ENCODE assay signal across 13 cellular contexts in genomic region chr2:105857076-105857740, GRCh38.
DNase-seq lines count a peak whose midpoint lies in the region; ATAC-seq and TF ChIP-seq lines count a peak whose summit lies in the region.
"Had no signal": no experiment of that assay in that cellular context is flagged by ENCODE, and none has a peak within 500 bp of the region (broad histone marks: within the 10 kb centered on the region; RNA-seq: fewer than 3 reads in every experiment).

No MANE protein-coding gene starts in this region.

- ATAC-seq in CD4-positive, CD25-positive, alpha-beta regulatory T cell (ENCODE audit: low read depth in 2 of 2) = peak in 1 of 2 donors; percentile 30
- ATAC-seq in T-cell (replicated peaks in 1 of 4) (peak; percentile 21 to 63 (median 36)), naive B cell (ENCODE audit: low read depth in 2 of 2) (no peak), right lobe of liver (no peak), HG03565 (IDR thresholded peaks at IDR 0.05; ENCODE audit: unreplicated experiment) (no peak), HG03520 (IDR thresholded peaks at IDR 0.05; ENCODE audit: unreplicated experiment) (no peak)
- ATAC-seq: HCT116 had no signal

- H3K9me3 Mint-ChIP-seq in CD4-positive, CD25-positive, alpha-beta regulatory T cell = no peaks in the 10 kb centered on the region
- H3K9me3 Mint-ChIP-seq in T-cell = peaks cover 0 to 4% (median 0%) of the 10 kb centered on the region in 3 donors
- no peaks in the 10 kb centered on the region for H3K9me3 Mint-ChIP-seq in activated naive CD8-positive, alpha-beta T cell treated with anti-CD3 and anti-CD28 coated beads for 36 hours
- H3K9me3 Mint-ChIP-seq in naive B cell = no peaks in the 10 kb centered on the region

- peak overlapping the region; percentile 85 for H3K4me3 ChIP-seq in CD4-positive, CD25-positive, alpha-beta regulatory T cell (ENCODE audit: low read depth, low read length)
- no peak overlapping the region for H3K4me3 ChIP-seq in right lobe of liver
- H3K4me3 ChIP-seq: thoracic aorta had no signal

- peaks cover 32% of the 10 kb centered on the region for H3K36me3 Mint-ChIP-seq in CD4-positive, CD25-positive, alpha-beta regulatory T cell
- peaks cover 37% of the 10 kb centered on the region for H3K36me3 Mint-ChIP-seq in T-cell
- peaks cover 64% of the 10 kb centered on the region for H3K36me3 Mint-ChIP-seq in activated naive CD8-positive, alpha-beta T cell treated with anti-CD3 and anti-CD28 coated beads for 36 hours
- H3K36me3 Mint-ChIP-seq in naive B cell = peaks cover 16 to 24% of the 10 kb centered on the region in 2 donors

- H3K27ac Mint-ChIP-seq in CD4-positive, CD25-positive, alpha-beta regulatory T cell = peak overlapping the region; percentile 92 to 99 (median 95)
- H3K27ac Mint-ChIP-seq in T-cell (peak overlapping the region; percentile 97 to 98), naive B cell (peak overlapping the region; percentile 4 to 88 (median 78))
- peak overlapping the region; percentile 94 for H3K27ac Mint-ChIP-seq in activated naive CD8-positive, alpha-beta T cell treated with anti-CD3 and anti-CD28 coated beads for 36 hours

- H3K36me3 ChIP-seq in CD4-positive, CD25-positive, alpha-beta regulatory T cell (ENCODE audit: control insufficient read depth, insufficient read depth, low read length) = peaks cover 13% of the 10 kb centered on the region
- no peaks in the 10 kb centered on the region for H3K36me3 ChIP-seq in right lobe of liver
- H3K36me3 ChIP-seq: thoracic aorta had no signal

- POLR2A ChIA-PET in T-cell (lab: Charles Lee) = interaction anchor here (0.6 to 2.1 kb wide), 6 partner anchors 12 to 296 kb away, joined by 3 to 5 read pairs (median 4); no protein-coding TSS in a partner anchor

- H3K27ac ChIP-seq in CD4-positive, CD25-positive, alpha-beta regulatory T cell (ENCODE audit: insufficient read depth, low read length, poor library complexity, severe bottlenecking) = peak overlapping the region; percentile 88
- no peak overlapping the region for H3K27ac ChIP-seq in right lobe of liver
- H3K27ac ChIP-seq: thoracic aorta had no signal

- H3K27me3 ChIP-seq in CD4-positive, CD25-positive, alpha-beta regulatory T cell (ENCODE audit: control insufficient read depth, insufficient read depth, low read length) = no peaks in the 10 kb centered on the region
- no peaks in the 10 kb centered on the region for H3K27me3 ChIP-seq in right lobe of liver

- DNase-seq in CD4-positive, CD25-positive, alpha-beta regulatory T cell = peak; percentile 39 to 59 (median 45)
- DNase-seq in T-cell = peak in 15 of 34 experiments; percentile 10 to 39 (median 22)
- peak; percentile 63 for DNase-seq in activated naive CD8-positive, alpha-beta T cell treated with anti-CD3 and anti-CD28 coated beads for 36 hours
- DNase-seq in naive B cell = no peak
- no peak for DNase-seq in right lobe of liver
- DNase-seq in erythroblast (lab: John Stamatoyannopoulos, UW) = no peak
- DNase-seq: effector CD8-positive, alpha-beta T cell; MM.1S; NK-92 treated with Interleukin-12 subunit alpha and Interleukin-12 subunit beta, amount 100 ng/mL, for 24 hours had no signal

- intact Hi-C loops in right lobe of liver (cut with DNase I) = no loop called here

- no peak for TF ChIP-seq POLR2A in right lobe of liver (IDR thresholded peaks at IDR 0.05)
- TF ChIP-seq POLR2A in erythroblast (IDR thresholded peaks at IDR 0.05; ENCODE audit: low read length) = no peak

- CTCF ChIA-PET in T-cell (lab: Charles Lee) = interaction anchor here (0.6 to 1.1 kb wide), 9 partner anchors 23 to 281 kb away, joined by 3 to 11 read pairs (median 5); no protein-coding TSS in a partner anchor

- peak overlapping the region; percentile 41 to 91 (median 84) for H3K4me3 Mint-ChIP-seq in CD4-positive, CD25-positive, alpha-beta regulatory T cell
- H3K4me3 Mint-ChIP-seq in T-cell (peak overlapping the region; percentile 74 to 81 (median 79)), naive B cell (peak overlapping the region in 1 of 8 donors; percentile 37)
- peak overlapping the region; percentile 67 for H3K4me3 Mint-ChIP-seq in activated naive CD8-positive, alpha-beta T cell treated with anti-CD3 and anti-CD28 coated beads for 36 hours

- no peak for TF ChIP-seq CTCF in right lobe of liver (IDR thresholded peaks at IDR 0.05)

- WGBS in right lobe of liver (ENCODE audit: insufficient coverage, low coverage, low lambda C conversion rate, missing lambda C conversion rate) = 89% methylated on average over 10 of the region's 17 CpGs

- H3K9me3 ChIP-seq in CD4-positive, CD25-positive, alpha-beta regulatory T cell (ENCODE audit: control insufficient read depth in 2 of 2, low read length in 2 of 2) = no peaks in the 10 kb centered on the region
- no peaks in the 10 kb centered on the region for H3K9me3 ChIP-seq in right lobe of liver
- H3K9me3 ChIP-seq: thoracic aorta had no signal

- no peaks in the 10 kb centered on the region for H3K27me3 Mint-ChIP-seq in CD4-positive, CD25-positive, alpha-beta regulatory T cell
- H3K27me3 Mint-ChIP-seq in T-cell (no peaks in the 10 kb centered on the region), naive B cell (no peaks in the 10 kb centered on the region)
- no peaks in the 10 kb centered on the region for H3K27me3 Mint-ChIP-seq in activated naive CD8-positive, alpha-beta T cell treated with anti-CD3 and anti-CD28 coated beads for 36 hours

- H3K4me1 Mint-ChIP-seq in CD4-positive, CD25-positive, alpha-beta regulatory T cell = peaks cover 55 to 92% (median 83%) of the 10 kb centered on the region in 4 donors
- H3K4me1 Mint-ChIP-seq in T-cell (peaks cover 86 to 92% (median 90%) of the 10 kb centered on the region in 3 donors), naive B cell (peaks cover 51 to 76% (median 61%) of the 10 kb centered on the region in 3 donors)
- peaks cover 89% of the 10 kb centered on the region for H3K4me1 Mint-ChIP-seq in activated naive CD8-positive, alpha-beta T cell treated with anti-CD3 and anti-CD28 coated beads for 36 hours

- H3K4me1 ChIP-seq in CD4-positive, CD25-positive, alpha-beta regulatory T cell (ENCODE audit: control insufficient read depth, insufficient read depth, low read length, poor library complexity, severe bottlenecking) = peaks cover 74% of the 10 kb centered on the region
- H3K4me1 ChIP-seq in right lobe of liver = no peaks in the 10 kb centered on the region

Comparison
In these comparisons a context has a peak if more than half of its experiments do, and no peak if none do; other contexts are left out.
1. ATAC-seq: peak in T-cell (4 of 4); none in naive B cell (0 of 2), right lobe of liver (0 of 4), HG03565 (single experiment) and HG03520 (single experiment).
2. DNase-seq: peak in CD4-positive, CD25-positive, alpha-beta regulatory T cell (3 of 3) and activated naive CD8-positive, alpha-beta T cell treated with anti-CD3 and anti-CD28 coated beads for 36 hours (single experiment); none in naive B cell (single experiment), right lobe of liver (0 of 3) and erythroblast (0 of 2).
3. Peak in every context shown above with its lines, with median percentiles within 50 percentile points of each other: H3K27ac Mint-ChIP-seq.